In genomic region chr16:85027968-85028637, GRCh38 we compare ENCODE assay signal across 8 cellular contexts. TPM values are rescaled to one million over a fixed set of nuclear protein-coding genes. Genes with fewer than 3 reads are reported as not detected.
A peak's percentile ranks its signal among the peaks of the same experiment; 100 is the strongest.
DNase-seq lines count a peak whose midpoint lies in the region; ATAC-seq and TF ChIP-seq lines count a peak whose summit lies in the region.

No MANE protein-coding gene starts in this region.

- H3K4me1 Mint-ChIP-seq in activated T-helper 2 cell treated with anti-CD3 and anti-CD28 coated beads, Interferon-gamma antibody, Interleukin-2, Interleukin-4, amounts not matched to agents 10 μg/mL and 5 μg/mL and 100 μg/mL, durations not matched to agents 14 hours and 24 hours and 36 hours (ENCODE audit: low read depth), result peaks cover 33% of the 10 kb centered on the region

- H3K27me3 ChIP-seq in right atrium auricular region (no peaks in the 10 kb centered on the region), skeletal muscle tissue (ENCODE audit: control insufficient read depth in 3 of 3, insufficient read depth in 3 of 3, low read length in 3 of 3) (no peaks in the 10 kb centered on the region)

- H3K9me3 ChIP-seq in right atrium auricular region (no peaks in the 10 kb centered on the region), skeletal muscle tissue (ENCODE audit: control insufficient read depth in 3 of 3, low read length in 3 of 3) (no peaks in the 10 kb centered on the region)

- peaks cover 6% of the 10 kb centered on the region for H3K36me3 ChIP-seq in right atrium auricular region
- H3K36me3 ChIP-seq in skeletal muscle tissue (ENCODE audit: control insufficient read depth in 3 of 3, insufficient read depth in 3 of 3, low read length in 3 of 3), result peaks cover 0 to 3% (median 1%) of the 10 kb centered on the region in 3 donors

- intact Hi-C loops in activated T-helper 2 cell treated with anti-CD3 and anti-CD28 coated beads, Interferon-gamma antibody, Interleukin-2, Interleukin-4, amounts not matched to agents 10 μg/mL and 5 μg/mL and 100 μg/mL, durations not matched to agents 14 hours and 24 hours and 36 hours (cut with micrococcal nuclease), result loop anchor here (5.0 kb wide), 1 partner anchor 411 kb away; the partner anchor contains the start of gene COTL1

- H3K4me1 ChIP-seq in right atrium auricular region (peaks cover 0 to 32% of the 10 kb centered on the region in 2 donors), skeletal muscle tissue (ENCODE audit: control insufficient read depth in 3 of 3, insufficient read depth in 3 of 3, low read length in 3 of 3) (peaks cover 16 to 25% (median 21%) of the 10 kb centered on the region in 3 donors)

- peak; percentile 17 for ATAC-seq in GM19351 (IDR thresholded peaks at IDR 0.05; ENCODE audit: unreplicated experiment)
- peak; percentile 19 for ATAC-seq in HG03457 (IDR thresholded peaks at IDR 0.05; ENCODE audit: unreplicated experiment)

- peak overlapping the region; percentile 96 for H3K27ac Mint-ChIP-seq in activated T-helper 2 cell treated with anti-CD3 and anti-CD28 coated beads, Interferon-gamma antibody, Interleukin-2, Interleukin-4, amounts not matched to agents 10 μg/mL and 5 μg/mL and 100 μg/mL, durations not matched to agents 14 hours and 24 hours and 36 hours

- TF ChIP-seq CTCF in AG10803 (conservative IDR thresholded peaks at IDR 0.05; ENCODE audit: low read length) (peak; percentile 12; the same call in 1 of the 2 replicates), right atrium auricular region (IDR thresholded peaks at IDR 0.05) (no peak)

- H3K4me3 ChIP-seq in AG10803 (ENCODE audit: low read length) (peak overlapping the region; percentile 71), right atrium auricular region (peak overlapping the region; percentile 70 to 85), skeletal muscle tissue (ENCODE audit: low read length in 3 of 3) (peak overlapping the region; percentile 82 to 96 (median 93))

- H3K27ac ChIP-seq in right atrium auricular region, result peak overlapping the region; percentile 83 to 88
- peak overlapping the region; percentile 75 for H3K27ac ChIP-seq in skeletal muscle tissue (ENCODE audit: low read depth, low read length)

- no peaks in the 10 kb centered on the region for H3K27me3 Mint-ChIP-seq in activated T-helper 2 cell treated with anti-CD3 and anti-CD28 coated beads, Interferon-gamma antibody, Interleukin-2, Interleukin-4, amounts not matched to agents 10 μg/mL and 5 μg/mL and 100 μg/mL, durations not matched to agents 14 hours and 24 hours and 36 hours (ENCODE audit: low read depth)

- no peaks in the 10 kb centered on the region for H3K9me3 Mint-ChIP-seq in activated T-helper 2 cell treated with anti-CD3 and anti-CD28 coated beads, Interferon-gamma antibody, Interleukin-2, Interleukin-4, amounts not matched to agents 10 μg/mL and 5 μg/mL and 100 μg/mL, durations not matched to agents 14 hours and 24 hours and 36 hours

- H3K36me3 Mint-ChIP-seq in activated T-helper 2 cell treated with anti-CD3 and anti-CD28 coated beads, Interferon-gamma antibody, Interleukin-2, Interleukin-4, amounts not matched to agents 10 μg/mL and 5 μg/mL and 100 μg/mL, durations not matched to agents 14 hours and 24 hours and 36 hours (ENCODE audit: low read depth), result peaks cover 10% of the 10 kb centered on the region

- H3K9ac ChIP-seq in skeletal muscle tissue (ENCODE audit: low read depth in 1 of 3, low read length in 3 of 3), result peak overlapping the region; percentile 61 to 96 (median 91)

- peak overlapping the region; percentile 88 for H3K4me3 Mint-ChIP-seq in activated T-helper 2 cell treated with anti-CD3 and anti-CD28 coated beads, Interferon-gamma antibody, Interleukin-2, Interleukin-4, amounts not matched to agents 10 μg/mL and 5 μg/mL and 100 μg/mL, durations not matched to agents 14 hours and 24 hours and 36 hours (ENCODE audit: low read depth)

- DNase-seq in AG10803 (ENCODE audit: low read depth), result no peak
- DNase-seq in activated T-helper 2 cell treated with anti-CD3 and anti-CD28 coated beads, Interferon-gamma antibody, Interleukin-2, Interleukin-4, amounts not matched to agents 10 μg/mL and 5 μg/mL and 100 μg/mL, durations not matched to agents 14 hours and 24 hours and 36 hours (ENCODE audit: low spot score), result peak; percentile 13
- no peak for DNase-seq in right atrium auricular region (ENCODE audit: low spot score)
- no peak for DNase-seq in NCI-H1105 (lab: John Stamatoyannopoulos, UW)
- no peak for DNase-seq in inferior parietal cortex (ENCODE audit: extremely low spot score)

RNA-seq across cellular contexts. Expression of gene KIAA0513, which starts 0.5 kb away (rescaled TPM):
- total RNA-seq in activated T-helper 2 cell treated with anti-CD3 and anti-CD28 coated beads, Interferon-gamma antibody, Interleukin-2, Interleukin-4, amounts not matched to agents 10 μg/mL and 5 μg/mL and 100 μg/mL, durations not matched to agents 14 hours and 24 hours and 36 hours, result 12.8 and 13.6 TPM in 2 replicates
- total RNA-seq in right atrium auricular region (10 to 100 TPM; 12.6 to 14.1 TPM), skeletal muscle tissue (5.7 TPM)

RNA-seq across cellular contexts. Expression of gene ZDHHC7, which starts 16.8 kb away (rescaled TPM):
- 29.1 and 30.0 TPM in 2 replicates for total RNA-seq in activated T-helper 2 cell treated with anti-CD3 and anti-CD28 coated beads, Interferon-gamma antibody, Interleukin-2, Interleukin-4, amounts not matched to agents 10 μg/mL and 5 μg/mL and 100 μg/mL, durations not matched to agents 14 hours and 24 hours and 36 hours
- total RNA-seq in right atrium auricular region (10 to 100 TPM; 36.0 to 48.7 TPM), skeletal muscle tissue (19.8 TPM)
